13 cellular contexts compared by ENCODE assay signal in genomic region chr2:11827547-11827946, GRCh38.
DNase-seq lines count a peak whose midpoint lies in the region; ATAC-seq lines count a peak whose summit lies in the region.
"Had no signal": no experiment of that assay in that cellular context is flagged by ENCODE, and none has a peak within 500 bp of the region (broad histone marks: within the 10 kb centered on the region; RNA-seq: fewer than 3 reads in every experiment).

No MANE protein-coding gene starts in this region.

- no peaks in the 10 kb centered on the region for H3K9me3 Mint-ChIP-seq in CD4-positive, alpha-beta memory T cell
- H3K9me3 Mint-ChIP-seq in effector memory CD8-positive, alpha-beta T cell: no peaks in the 10 kb centered on the region
- H3K9me3 Mint-ChIP-seq: dendritic cell treated with granulocyte-macrophage colony-stimulating factor and Interleukin-4, amounts not matched to agents 40 ng/mL and 50 ng/mL, for 4 days; stimulated activated memory B cell treated with anti-CD40 and anti-IgM and Interleukin-4, amounts not matched to agents 10 μg/mL and 1 μg/mL and 100 μg/mL, for 72 hours; T-helper 1 cell treated with Interleukin-12 subunit alpha and Interleukin-12 subunit beta and Interleukin-4 antibody, amounts not matched to agents 30 μg/mL and 1 μg/mL, for 36 hours had no signal

- H3K27me3 ChIP-seq in CD4-positive, alpha-beta memory T cell (ENCODE audit: insufficient read depth, low read length): no peaks in the 10 kb centered on the region
- H3K27me3 ChIP-seq: ascending aorta had no signal

- ATAC-seq in GM19023 (IDR thresholded peaks at IDR 0.05; ENCODE audit: unreplicated experiment) (peak; percentile 31), HG03175 (IDR thresholded peaks at IDR 0.05; ENCODE audit: unreplicated experiment) (peak; percentile 23), HG03565 (IDR thresholded peaks at IDR 0.05; ENCODE audit: unreplicated experiment) (no peak), HG02588 (IDR thresholded peaks at IDR 0.05; ENCODE audit: unreplicated experiment) (no peak)
- ATAC-seq in effector memory CD8-positive, alpha-beta T cell (replicated peaks): peak; percentile 26
- ATAC-seq: stimulated activated memory B cell treated with anti-CD40 and anti-IgM and Interleukin-4, amounts not matched to agents 10 μg/mL and 1 μg/mL and 100 μg/mL, for 72 hours had no signal

- H3K27ac ChIP-seq in CD4-positive, alpha-beta memory T cell (ENCODE audit: low read depth, low read length): no peak overlapping the region
- H3K27ac ChIP-seq: ascending aorta had no signal

- peak overlapping the region in 5 of 7 donors; percentile 31 to 65 (median 55) for H3K27ac Mint-ChIP-seq in CD4-positive, alpha-beta memory T cell
- H3K27ac Mint-ChIP-seq in effector memory CD8-positive, alpha-beta T cell: peak overlapping the region in 1 of 2 donors; percentile 20
- H3K27ac Mint-ChIP-seq: dendritic cell treated with granulocyte-macrophage colony-stimulating factor and Interleukin-4, amounts not matched to agents 40 ng/mL and 50 ng/mL, for 4 days; stimulated activated memory B cell treated with anti-CD40 and anti-IgM and Interleukin-4, amounts not matched to agents 10 μg/mL and 1 μg/mL and 100 μg/mL, for 72 hours; T-helper 1 cell treated with Interleukin-12 subunit alpha and Interleukin-12 subunit beta and Interleukin-4 antibody, amounts not matched to agents 30 μg/mL and 1 μg/mL, for 36 hours had no signal

- POLR2A ChIA-PET in CD4-positive, alpha-beta memory T cell (lab: Charles Lee; ENCODE audit: partially characterized antibody): interaction anchor here (2.7 kb wide), 1 partner anchor 891 kb away, joined by 11 read pairs; no protein-coding TSS in a partner anchor

- no peak for DNase-seq in CD4-positive, alpha-beta memory T cell
- DNase-seq in effector memory CD8-positive, alpha-beta T cell: no peak
- DNase-seq in activated CD4-positive, CD25-positive, alpha-beta regulatory T cell (lab: John Stamatoyannopoulos, UW): no peak
- DNase-seq in AG20443 (ENCODE audit: low spot score): no peak
- DNase-seq: DMS79 had no signal

- no peaks in the 10 kb centered on the region for H3K9me3 ChIP-seq in CD4-positive, alpha-beta memory T cell (ENCODE audit: control insufficient read depth in 1 of 2, low read length in 2 of 2)
- H3K9me3 ChIP-seq: ascending aorta had no signal

- peaks cover 30 to 46% of the 10 kb centered on the region in 2 donors for H3K36me3 Mint-ChIP-seq in CD4-positive, alpha-beta memory T cell
- H3K36me3 Mint-ChIP-seq in effector memory CD8-positive, alpha-beta T cell (ENCODE audit: insufficient read depth): peaks cover 39% of the 10 kb centered on the region

- CTCF ChIA-PET in CD4-positive, alpha-beta memory T cell (lab: Charles Lee; ENCODE audit: partially characterized antibody): interaction anchor here (1.3 to 6.0 kb wide), 6 partner anchors 9 to 1180 kb away, joined by 3 to 74 read pairs (median 15); partner anchors contain the start of gene TRIB2

- peaks cover 28% of the 10 kb centered on the region for H3K4me1 ChIP-seq in CD4-positive, alpha-beta memory T cell (ENCODE audit: insufficient read depth, low read length)

- peaks cover 24 to 44% (median 33%) of the 10 kb centered on the region in 4 donors for H3K4me1 Mint-ChIP-seq in CD4-positive, alpha-beta memory T cell
- H3K4me1 Mint-ChIP-seq in effector memory CD8-positive, alpha-beta T cell (ENCODE audit: low read depth in 2 of 2): peaks cover 11 to 20% of the 10 kb centered on the region in 2 donors

- no peak overlapping the region for H3K4me3 ChIP-seq in CD4-positive, alpha-beta memory T cell (ENCODE audit: low read length in 2 of 2)
- H3K4me3 ChIP-seq: ascending aorta had no signal

- H3K36me3 ChIP-seq in CD4-positive, alpha-beta memory T cell (ENCODE audit: insufficient read depth, low read length): peaks cover 32% of the 10 kb centered on the region

- H3K4me3 Mint-ChIP-seq in CD4-positive, alpha-beta memory T cell: peak overlapping the region in 2 of 8 donors; percentile 5 to 44
- H3K4me3 Mint-ChIP-seq in effector memory CD8-positive, alpha-beta T cell: peak overlapping the region in 1 of 2 donors; percentile 17
- H3K4me3 Mint-ChIP-seq: dendritic cell treated with granulocyte-macrophage colony-stimulating factor and Interleukin-4, amounts not matched to agents 40 ng/mL and 50 ng/mL, for 4 days; stimulated activated memory B cell treated with anti-CD40 and anti-IgM and Interleukin-4, amounts not matched to agents 10 μg/mL and 1 μg/mL and 100 μg/mL, for 72 hours; T-helper 1 cell treated with Interleukin-12 subunit alpha and Interleukin-12 subunit beta and Interleukin-4 antibody, amounts not matched to agents 30 μg/mL and 1 μg/mL, for 36 hours had no signal

- H3K27me3 Mint-ChIP-seq in CD4-positive, alpha-beta memory T cell: no peaks in the 10 kb centered on the region
- H3K27me3 Mint-ChIP-seq in effector memory CD8-positive, alpha-beta T cell: no peaks in the 10 kb centered on the region
- H3K27me3 Mint-ChIP-seq: stimulated activated memory B cell treated with anti-CD40 and anti-IgM and Interleukin-4, amounts not matched to agents 10 μg/mL and 1 μg/mL and 100 μg/mL, for 72 hours had no signal

- intact Hi-C loops in CD4-positive, alpha-beta memory T cell (cut with micrococcal nuclease): no loop called here

Comparison
In these comparisons a context has a peak if more than half of its experiments do, and no peak if none do; other contexts are left out.
1. ATAC-seq: peak in GM19023 (single experiment), HG03175 (single experiment) and effector memory CD8-positive, alpha-beta T cell (single experiment); none in HG03565 (single experiment) and HG02588 (single experiment).